1 cellular context compared by ENCODE assay signal in genomic region chr13:20974981-20975585, GRCh38.
TF ChIP-seq lines count a peak whose summit lies in the region.

No MANE protein-coding gene starts in this region.

TF ChIP-seq in GM23338, 12 proteins besides CTCF, POLR2A, EP300 and RAD21 (continued from another document):
- TF ChIP-seq, protein P1, sequence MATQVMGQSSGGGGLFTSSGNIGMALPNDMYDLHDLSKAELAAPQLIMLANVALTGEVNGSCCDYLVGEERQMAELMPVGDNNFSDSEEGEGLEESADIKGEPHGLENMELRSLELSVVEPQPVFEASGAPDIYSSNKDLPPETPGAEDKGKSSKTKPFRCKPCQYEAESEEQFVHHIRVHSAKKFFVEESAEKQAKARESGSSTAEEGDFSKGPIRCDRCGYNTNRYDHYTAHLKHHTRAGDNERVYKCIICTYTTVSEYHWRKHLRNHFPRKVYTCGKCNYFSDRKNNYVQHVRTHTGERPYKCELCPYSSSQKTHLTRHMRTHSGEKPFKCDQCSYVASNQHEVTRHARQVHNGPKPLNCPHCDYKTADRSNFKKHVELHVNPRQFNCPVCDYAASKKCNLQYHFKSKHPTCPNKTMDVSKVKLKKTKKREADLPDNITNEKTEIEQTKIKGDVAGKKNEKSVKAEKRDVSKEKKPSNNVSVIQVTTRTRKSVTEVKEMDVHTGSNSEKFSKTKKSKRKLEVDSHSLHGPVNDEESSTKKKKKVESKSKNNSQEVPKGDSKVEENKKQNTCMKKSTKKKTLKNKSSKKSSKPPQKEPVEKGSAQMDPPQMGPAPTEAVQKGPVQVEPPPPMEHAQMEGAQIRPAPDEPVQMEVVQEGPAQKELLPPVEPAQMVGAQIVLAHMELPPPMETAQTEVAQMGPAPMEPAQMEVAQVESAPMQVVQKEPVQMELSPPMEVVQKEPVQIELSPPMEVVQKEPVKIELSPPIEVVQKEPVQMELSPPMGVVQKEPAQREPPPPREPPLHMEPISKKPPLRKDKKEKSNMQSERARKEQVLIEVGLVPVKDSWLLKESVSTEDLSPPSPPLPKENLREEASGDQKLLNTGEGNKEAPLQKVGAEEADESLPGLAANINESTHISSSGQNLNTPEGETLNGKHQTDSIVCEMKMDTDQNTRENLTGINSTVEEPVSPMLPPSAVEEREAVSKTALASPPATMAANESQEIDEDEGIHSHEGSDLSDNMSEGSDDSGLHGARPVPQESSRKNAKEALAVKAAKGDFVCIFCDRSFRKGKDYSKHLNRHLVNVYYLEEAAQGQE (IDR thresholded peaks at IDR 0.05; ENCODE audit: unreplicated experiment) = no peak
- TF ChIP-seq POLR2AphosphoS5 (IDR thresholded peaks at IDR 0.05; ENCODE audit: low read depth) (no peak), ZNF114 (CRISPR knock-in tag; IDR thresholded peaks at IDR 0.05) (no peak)
